Comparison of ENCODE assay signal across 1 cellular context in the genomic region with DNA sequence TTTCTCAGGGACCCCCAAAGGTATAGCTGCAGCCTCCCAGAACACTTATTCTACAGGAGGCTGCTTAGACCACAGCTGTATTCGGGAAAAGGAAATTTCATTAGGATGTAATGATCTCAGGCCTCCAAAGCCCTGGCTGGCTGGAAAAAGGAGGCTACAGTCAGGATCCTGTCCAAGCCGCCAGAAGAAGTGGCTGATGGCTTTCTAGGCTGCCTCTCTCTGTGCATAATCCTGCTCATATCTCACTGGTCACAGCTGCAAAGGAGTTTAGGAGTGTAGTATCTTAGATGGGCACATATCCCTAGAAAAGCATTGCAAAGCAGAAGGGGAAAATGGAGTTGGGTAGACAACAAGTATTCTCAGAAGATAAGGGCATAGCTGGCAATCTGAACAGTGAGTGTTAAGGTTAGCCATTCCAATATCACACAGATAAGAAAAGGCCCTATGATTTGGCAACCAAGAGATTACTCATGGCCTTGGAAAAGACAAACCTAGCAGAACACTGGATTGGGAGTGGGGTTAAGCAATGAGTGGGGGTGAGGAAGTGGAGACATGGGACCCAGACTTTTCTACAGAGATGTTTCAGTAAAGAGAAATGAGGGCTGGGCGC.
TF ChIP-seq lines count a peak whose summit lies in the region.

No MANE protein-coding gene starts in this region.

TF ChIP-seq in K562, 482 proteins besides CTCF, POLR2A, EP300 and RAD21 (continued from another document):
- TF ChIP-seq, protein P1, sequence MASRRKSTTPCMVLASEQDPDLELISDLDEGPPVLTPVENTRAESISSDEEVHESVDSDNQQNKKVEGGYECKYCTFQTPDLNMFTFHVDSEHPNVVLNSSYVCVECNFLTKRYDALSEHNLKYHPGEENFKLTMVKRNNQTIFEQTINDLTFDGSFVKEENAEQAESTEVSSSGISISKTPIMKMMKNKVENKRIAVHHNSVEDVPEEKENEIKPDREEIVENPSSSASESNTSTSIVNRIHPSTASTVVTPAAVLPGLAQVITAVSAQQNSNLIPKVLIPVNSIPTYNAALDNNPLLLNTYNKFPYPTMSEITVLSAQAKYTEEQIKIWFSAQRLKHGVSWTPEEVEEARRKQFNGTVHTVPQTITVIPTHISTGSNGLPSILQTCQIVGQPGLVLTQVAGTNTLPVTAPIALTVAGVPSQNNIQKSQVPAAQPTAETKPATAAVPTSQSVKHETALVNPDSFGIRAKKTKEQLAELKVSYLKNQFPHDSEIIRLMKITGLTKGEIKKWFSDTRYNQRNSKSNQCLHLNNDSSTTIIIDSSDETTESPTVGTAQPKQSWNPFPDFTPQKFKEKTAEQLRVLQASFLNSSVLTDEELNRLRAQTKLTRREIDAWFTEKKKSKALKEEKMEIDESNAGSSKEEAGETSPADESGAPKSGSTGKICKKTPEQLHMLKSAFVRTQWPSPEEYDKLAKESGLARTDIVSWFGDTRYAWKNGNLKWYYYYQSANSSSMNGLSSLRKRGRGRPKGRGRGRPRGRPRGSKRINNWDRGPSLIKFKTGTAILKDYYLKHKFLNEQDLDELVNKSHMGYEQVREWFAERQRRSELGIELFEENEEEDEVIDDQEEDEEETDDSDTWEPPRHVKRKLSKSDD (conservative IDR thresholded peaks at IDR 0.05; ENCODE audit: low read length), result no peak
- peak; percentile 92 for TF ChIP-seq CBFA2T3 (IDR thresholded peaks at IDR 0.05)
- TF ChIP-seq ZNF551 (CRISPR knock-in tag; IDR thresholded peaks at IDR 0.05), result no peak
- no peak for TF ChIP-seq NFRKB (IDR thresholded peaks at IDR 0.05; ENCODE audit: low read depth)
- TF ChIP-seq, protein P2, sequence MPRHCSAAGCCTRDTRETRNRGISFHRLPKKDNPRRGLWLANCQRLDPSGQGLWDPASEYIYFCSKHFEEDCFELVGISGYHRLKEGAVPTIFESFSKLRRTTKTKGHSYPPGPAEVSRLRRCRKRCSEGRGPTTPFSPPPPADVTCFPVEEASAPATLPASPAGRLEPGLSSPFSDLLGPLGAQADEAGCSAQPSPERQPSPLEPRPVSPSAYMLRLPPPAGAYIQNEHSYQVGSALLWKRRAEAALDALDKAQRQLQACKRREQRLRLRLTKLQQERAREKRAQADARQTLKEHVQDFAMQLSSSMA (CRISPR knock-in tag; IDR thresholded peaks at IDR 0.05), result no peak
- TF ChIP-seq, protein P3, sequence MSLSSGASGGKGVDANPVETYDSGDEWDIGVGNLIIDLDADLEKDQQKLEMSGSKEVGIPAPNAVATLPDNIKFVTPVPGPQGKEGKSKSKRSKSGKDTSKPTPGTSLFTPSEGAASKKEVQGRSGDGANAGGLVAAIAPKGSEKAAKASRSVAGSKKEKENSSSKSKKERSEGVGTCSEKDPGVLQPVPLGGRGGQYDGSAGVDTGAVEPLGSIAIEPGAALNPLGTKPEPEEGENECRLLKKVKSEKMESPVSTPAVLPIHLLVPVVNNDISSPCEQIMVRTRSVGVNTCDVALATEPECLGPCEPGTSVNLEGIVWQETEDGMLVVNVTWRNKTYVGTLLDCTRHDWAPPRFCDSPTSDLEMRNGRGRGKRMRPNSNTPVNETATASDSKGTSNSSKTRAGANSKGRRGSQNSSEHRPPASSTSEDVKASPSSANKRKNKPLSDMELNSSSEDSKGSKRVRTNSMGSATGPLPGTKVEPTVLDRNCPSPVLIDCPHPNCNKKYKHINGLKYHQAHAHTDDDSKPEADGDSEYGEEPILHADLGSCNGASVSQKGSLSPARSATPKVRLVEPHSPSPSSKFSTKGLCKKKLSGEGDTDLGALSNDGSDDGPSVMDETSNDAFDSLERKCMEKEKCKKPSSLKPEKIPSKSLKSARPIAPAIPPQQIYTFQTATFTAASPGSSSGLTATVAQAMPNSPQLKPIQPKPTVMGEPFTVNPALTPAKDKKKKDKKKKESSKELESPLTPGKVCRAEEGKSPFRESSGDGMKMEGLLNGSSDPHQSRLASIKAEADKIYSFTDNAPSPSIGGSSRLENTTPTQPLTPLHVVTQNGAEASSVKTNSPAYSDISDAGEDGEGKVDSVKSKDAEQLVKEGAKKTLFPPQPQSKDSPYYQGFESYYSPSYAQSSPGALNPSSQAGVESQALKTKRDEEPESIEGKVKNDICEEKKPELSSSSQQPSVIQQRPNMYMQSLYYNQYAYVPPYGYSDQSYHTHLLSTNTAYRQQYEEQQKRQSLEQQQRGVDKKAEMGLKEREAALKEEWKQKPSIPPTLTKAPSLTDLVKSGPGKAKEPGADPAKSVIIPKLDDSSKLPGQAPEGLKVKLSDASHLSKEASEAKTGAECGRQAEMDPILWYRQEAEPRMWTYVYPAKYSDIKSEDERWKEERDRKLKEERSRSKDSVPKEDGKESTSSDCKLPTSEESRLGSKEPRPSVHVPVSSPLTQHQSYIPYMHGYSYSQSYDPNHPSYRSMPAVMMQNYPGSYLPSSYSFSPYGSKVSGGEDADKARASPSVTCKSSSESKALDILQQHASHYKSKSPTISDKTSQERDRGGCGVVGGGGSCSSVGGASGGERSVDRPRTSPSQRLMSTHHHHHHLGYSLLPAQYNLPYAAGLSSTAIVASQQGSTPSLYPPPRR (CRISPR knock-in tag; IDR thresholded peaks at IDR 0.05; ENCODE audit: borderline replicate concordance), result no peak
- peak; percentile 56 for TF ChIP-seq FOSL1 (tag; conservative IDR thresholded peaks at IDR 0.05)
- TF ChIP-seq ZNF232 (CRISPR knock-in tag; IDR thresholded peaks at IDR 0.05), result no peak
- no peak for TF ChIP-seq TGIF2 (CRISPR knock-in tag; IDR thresholded peaks at IDR 0.05)
- peak; percentile 64; the same call in 1 of the 2 replicates for TF ChIP-seq CEBPB (tag; IDR thresholded peaks at IDR 0.05)
- no peak for TF ChIP-seq SOX6 (IDR thresholded peaks at IDR 0.05)
- TF ChIP-seq, protein P4, sequence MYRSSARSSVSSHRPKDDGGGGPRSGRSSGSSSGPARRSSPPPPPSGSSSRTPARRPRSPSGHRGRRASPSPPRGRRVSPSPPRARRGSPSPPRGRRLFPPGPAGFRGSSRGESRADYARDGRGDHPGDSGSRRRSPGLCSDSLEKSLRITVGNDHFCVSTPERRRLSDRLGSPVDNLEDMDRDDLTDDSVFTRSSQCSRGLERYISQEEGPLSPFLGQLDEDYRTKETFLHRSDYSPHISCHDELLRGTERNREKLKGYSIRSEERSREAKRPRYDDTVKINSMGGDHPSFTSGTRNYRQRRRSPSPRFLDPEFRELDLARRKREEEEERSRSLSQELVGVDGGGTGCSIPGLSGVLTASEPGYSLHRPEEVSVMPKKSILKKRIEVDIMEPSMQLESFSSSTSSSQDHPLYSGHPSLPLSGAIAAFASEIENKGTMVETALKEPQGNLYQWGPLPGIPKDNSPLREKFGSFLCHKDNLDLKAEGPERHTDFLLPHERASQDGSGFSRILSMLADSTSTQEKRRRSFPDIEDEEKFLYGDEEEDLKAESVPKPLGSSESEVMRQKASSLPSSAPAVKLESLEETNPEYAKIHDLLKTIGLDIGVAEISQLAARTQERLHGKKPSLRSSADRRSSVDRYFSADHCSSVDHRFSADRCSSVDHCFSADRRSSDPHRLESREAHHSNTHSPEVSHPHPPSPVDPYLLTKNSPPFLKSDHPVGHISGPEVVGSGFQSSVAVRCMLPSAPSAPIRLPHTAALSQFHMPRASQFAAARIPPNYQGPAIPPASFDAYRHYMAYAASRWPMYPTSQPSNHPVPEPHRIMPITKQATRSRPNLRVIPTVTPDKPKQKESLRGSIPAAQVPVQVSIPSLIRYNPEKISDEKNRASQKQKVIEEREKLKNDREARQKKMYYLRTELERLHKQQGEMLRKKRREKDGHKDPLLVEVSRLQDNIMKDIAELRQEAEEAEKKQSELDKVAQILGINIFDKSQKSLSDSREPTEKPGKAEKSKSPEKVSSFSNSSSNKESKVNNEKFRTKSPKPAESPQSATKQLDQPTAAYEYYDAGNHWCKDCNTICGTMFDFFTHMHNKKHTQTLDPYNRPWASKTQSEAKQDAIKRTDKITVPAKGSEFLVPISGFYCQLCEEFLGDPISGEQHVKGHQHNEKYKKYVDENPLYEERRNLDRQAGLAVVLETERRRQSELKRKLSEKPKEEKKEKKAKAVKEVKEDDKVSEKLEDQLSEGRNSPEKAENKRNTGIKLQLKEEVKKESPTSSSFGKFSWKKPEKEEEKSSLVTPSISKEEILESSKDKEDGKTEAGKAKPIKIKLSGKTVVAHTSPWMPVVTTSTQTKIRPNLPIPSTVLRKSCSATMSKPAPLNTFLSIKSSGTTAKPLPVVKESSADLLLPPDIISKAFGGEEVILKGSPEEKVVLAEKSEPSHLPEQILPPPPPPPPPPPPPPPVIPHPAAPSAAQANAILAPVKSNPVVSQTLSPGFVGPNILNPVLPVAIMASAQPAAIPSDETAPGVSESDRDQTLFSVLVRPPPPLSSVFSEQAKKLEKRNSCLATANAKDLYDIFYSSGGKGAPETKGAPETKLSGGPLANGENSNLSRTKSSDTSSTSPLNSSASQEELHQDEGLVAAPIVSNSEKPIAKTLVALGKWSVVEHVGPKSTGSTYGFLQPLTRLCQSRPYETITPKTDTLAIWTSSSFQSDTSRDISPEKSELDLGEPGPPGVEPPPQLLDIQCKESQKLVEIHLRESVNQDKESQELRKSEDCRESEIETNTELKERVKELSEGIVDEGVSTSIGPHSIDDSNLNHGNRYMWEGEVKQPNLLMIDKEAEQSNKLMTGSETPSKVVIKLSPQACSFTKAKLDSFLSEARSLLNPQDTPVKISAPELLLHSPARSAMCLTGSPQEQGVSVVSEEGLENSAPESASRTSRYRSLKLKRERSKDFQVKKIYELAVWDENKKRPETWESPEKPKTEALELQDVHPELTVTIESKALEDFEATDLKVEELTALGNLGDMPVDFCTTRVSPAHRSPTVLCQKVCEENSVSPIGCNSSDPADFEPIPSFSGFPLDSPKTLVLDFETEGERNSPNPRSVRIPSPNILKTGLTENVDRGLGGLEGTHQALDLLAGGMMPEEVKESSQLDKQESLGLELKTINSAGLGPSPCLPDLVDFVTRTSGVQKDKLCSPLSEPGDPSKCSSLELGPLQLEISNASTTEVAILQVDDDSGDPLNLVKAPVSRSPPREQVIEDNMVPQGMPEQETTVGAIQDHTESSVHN (IDR thresholded peaks at IDR 0.05; ENCODE audit: borderline replicate concordance in 1 of 2, low read depth in 1 of 2), result no peak
- peak; percentile 56 for TF ChIP-seq NFIC (IDR thresholded peaks at IDR 0.05)
- TF ChIP-seq POLR2AphosphoS2 (IDR thresholded peaks at IDR 0.05; ENCODE audit: low read length), result no peak
- no peak for TF ChIP-seq SMAD1 (IDR thresholded peaks at IDR 0.05; ENCODE audit: low read depth, low read length, partially characterized antibody)
- TF ChIP-seq, protein P5, sequence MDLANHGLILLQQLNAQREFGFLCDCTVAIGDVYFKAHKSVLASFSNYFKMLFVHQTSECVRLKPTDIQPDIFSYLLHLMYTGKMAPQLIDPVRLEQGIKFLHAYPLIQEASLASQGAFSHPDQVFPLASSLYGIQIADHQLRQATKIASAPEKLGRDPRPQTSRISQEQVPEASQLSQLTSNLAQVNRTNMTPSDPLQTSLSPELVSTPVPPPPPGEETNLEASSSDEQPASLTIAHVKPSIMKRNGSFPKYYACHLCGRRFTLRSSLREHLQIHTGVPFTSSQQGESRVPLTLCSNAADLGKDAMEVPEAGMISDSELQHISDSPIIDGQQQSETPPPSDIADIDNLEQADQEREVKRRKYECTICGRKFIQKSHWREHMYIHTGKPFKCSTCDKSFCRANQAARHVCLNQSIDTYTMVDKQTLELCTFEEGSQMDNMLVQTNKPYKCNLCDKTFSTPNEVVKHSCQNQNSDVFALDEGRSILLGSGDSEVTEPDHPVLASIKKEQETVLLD (IDR thresholded peaks at IDR 0.05), result no peak
